Comparison of ENCODE assay signal across 8 cellular contexts in genomic region chr5:38364825-38365224, GRCh38.
"Had no signal": no experiment of that assay in that cellular context is flagged by ENCODE, and none has a peak within 500 bp of the region (broad histone marks: within the 10 kb centered on the region; RNA-seq: fewer than 3 reads in every experiment).

No MANE protein-coding gene starts in this region.

- H3K9me3 ChIP-seq: HAP-1 had no signal

- DNase-seq: GM23248, GOT3, H7, H9, HCEC 1CT, HFFc6 had no signal

- H3K36me3 ChIP-seq: HAP-1 had no signal

- H3K4me3 ChIP-seq: GM23248, GM23338, HAP-1 had no signal

- H3K27ac ChIP-seq: GM23248 had no signal

- H3K4me1 ChIP-seq: HAP-1 had no signal
